ENCODE assay signal across 2 cellular contexts in genomic region chr11:111793863-111794262, GRCh38.
TF ChIP-seq lines count a peak whose summit lies in the region.

No MANE protein-coding gene starts in this region.

TF ChIP-seq in liver, 16 proteins besides CTCF, POLR2A, EP300 and RAD21 (continued from another document):
- no peak for TF ChIP-seq HNF4G (IDR thresholded peaks at IDR 0.05)
- no peak for TF ChIP-seq SP1 (IDR thresholded peaks at IDR 0.05)
- no peak for TF ChIP-seq ATF3 (IDR thresholded peaks at IDR 0.05)
- TF ChIP-seq FOXA1 (IDR thresholded peaks at IDR 0.05), result no peak

TF ChIP-seq in HepG2, 621 proteins besides CTCF, POLR2A, EP300 and RAD21 (continued from another document):
- no peak for TF ChIP-seq ZBTB44 (CRISPR knock-in tag; IDR thresholded peaks at IDR 0.05)
